Comparison of ENCODE assay signal across 9 cellular contexts in the genomic region with DNA sequence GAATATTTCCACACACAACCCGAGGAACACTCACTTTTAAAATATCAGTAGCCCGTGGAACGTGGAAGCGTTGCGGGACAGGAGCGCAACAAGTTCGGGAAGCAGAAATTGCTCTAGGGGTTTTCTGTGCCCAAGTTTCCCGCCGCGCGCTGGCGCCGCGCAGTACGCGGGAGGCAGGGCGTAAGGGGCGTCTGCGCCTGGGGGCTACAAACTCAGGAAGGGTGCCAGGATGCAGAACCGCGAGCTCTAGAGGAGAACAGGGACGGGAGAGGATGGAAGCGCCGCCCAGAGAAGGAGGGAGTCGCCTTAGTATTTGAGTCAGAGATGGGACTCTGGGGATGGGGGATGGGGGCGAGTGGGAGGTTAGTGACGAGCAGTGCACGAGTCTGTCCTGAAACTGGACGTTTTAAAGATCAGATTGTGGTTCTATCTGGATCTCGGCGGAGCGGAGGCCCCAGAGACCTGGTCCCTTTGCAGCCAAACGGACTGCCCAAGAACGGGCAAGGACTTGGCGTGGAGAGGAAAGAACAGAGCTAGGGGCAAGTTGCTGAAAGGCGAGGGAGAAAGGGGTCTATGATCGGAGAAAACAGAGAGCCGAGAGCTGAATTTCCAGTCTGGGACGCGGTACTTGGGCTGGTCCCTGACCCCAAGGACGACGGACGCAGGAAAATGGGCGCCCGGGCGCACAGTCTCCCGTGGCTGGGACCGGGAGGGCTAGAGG. TPM values are rescaled to one million over a fixed set of nuclear protein-coding genes. Genes with fewer than 3 reads are reported as not detected.
DNase-seq lines count a peak whose midpoint lies in the region; ATAC-seq and TF ChIP-seq lines count a peak whose summit lies in the region.
"Had no signal": no experiment of that assay in that cellular context is flagged by ENCODE, and none has a peak within 500 bp of the region (broad histone marks: within the 10 kb centered on the region; RNA-seq: fewer than 3 reads in every experiment).

No MANE protein-coding gene starts in this region.

- no peaks in the 10 kb centered on the region for H3K36me3 ChIP-seq in trophoblast cell (ENCODE audit: control insufficient read depth in 1 of 2, insufficient read depth in 2 of 2, low read length in 2 of 2)

- no peak overlapping the region for H3K18ac ChIP-seq in trophoblast cell (ENCODE audit: low read length)

- peaks cover 3 to 11% of the 10 kb centered on the region in 2 experiments for H3K4me1 ChIP-seq in trophoblast cell (ENCODE audit: control insufficient read depth in 1 of 2, insufficient read depth in 2 of 2, low read length in 2 of 2)

- no peak overlapping the region for H4K12ac ChIP-seq in trophoblast cell (ENCODE audit: low read depth, low read length)

- H3K4me3 ChIP-seq in trophoblast cell (ENCODE audit: low read depth, low read length): no peak overlapping the region

- H2BK12ac ChIP-seq in trophoblast cell (ENCODE audit: low read length): no peak overlapping the region

- no peaks in the 10 kb centered on the region for H3K79me2 ChIP-seq in trophoblast cell (ENCODE audit: control insufficient read depth, insufficient read depth, low read length, poor library complexity)

- DNase-seq in GM10266 (ENCODE audit: extremely low spot score): peak; percentile 27
- peak; percentile 17 for DNase-seq in NCI-H1694 (lab: John Stamatoyannopoulos, UW)
- DNase-seq in ecto neural progenitor cell (ENCODE audit: low spot score): peak; percentile 62
- DNase-seq in trophoblast cell: no peak
- no peak for DNase-seq in SK-N-DZ (ENCODE audit: low spot score)
- DNase-seq: occipital lobe had no signal

- peaks cover 68% of the 10 kb centered on the region for H3K27me3 ChIP-seq in trophoblast cell (ENCODE audit: insufficient read depth, low read length)

- no peak overlapping the region for H2AFZ ChIP-seq in trophoblast cell (ENCODE audit: insufficient read depth, low read length, poor library complexity)

- no peak overlapping the region for H4K8ac ChIP-seq in trophoblast cell (ENCODE audit: low read depth, low read length)

- H2BK5ac ChIP-seq in trophoblast cell (ENCODE audit: low read depth, low read length, poor library complexity): no peak overlapping the region

- H3K14ac ChIP-seq in trophoblast cell (ENCODE audit: low read length): no peak overlapping the region

- H3K23ac ChIP-seq in trophoblast cell (ENCODE audit: low read length): no peak overlapping the region

- H3K79me1 ChIP-seq in trophoblast cell (ENCODE audit: low read length): no peaks in the 10 kb centered on the region

- H3K4ac ChIP-seq in trophoblast cell (ENCODE audit: low read depth, low read length): no peak overlapping the region

- no CpG with 5 or more reads among the region's 48 CpGs for WGBS in trophoblast cell (ENCODE audit: extremely low coverage, insufficient coverage, insufficient read length)

- H4K91ac ChIP-seq in trophoblast cell (ENCODE audit: low read depth, low read length): no peak overlapping the region

- H3K9me3 ChIP-seq in trophoblast cell (ENCODE audit: insufficient read depth, low read depth, low read length): peaks cover 9% of the 10 kb centered on the region

- no peak overlapping the region for H3K9ac ChIP-seq in trophoblast cell (ENCODE audit: low read length)

- peak overlapping the region; percentile 63 for H3K4me2 ChIP-seq in trophoblast cell (ENCODE audit: low read length)

- no peak for ATAC-seq in HG02852 (IDR thresholded peaks at IDR 0.05; ENCODE audit: unreplicated experiment)
- no peak for ATAC-seq in HG03565 (IDR thresholded peaks at IDR 0.05; ENCODE audit: unreplicated experiment)

- TF ChIP-seq CTCF in GM10266 (IDR thresholded peaks at IDR 0.05; ENCODE audit: control insufficient read depth, insufficient read depth, low read depth, missing control alignments): no peak

- no peak overlapping the region for H2BK120ac ChIP-seq in trophoblast cell (ENCODE audit: insufficient read depth, low read length, poor library complexity)

- no peak overlapping the region for H3K27ac ChIP-seq in trophoblast cell (ENCODE audit: low read depth, low read length)
- H3K27ac ChIP-seq: VCaP had no signal

- H2AK5ac ChIP-seq in trophoblast cell (ENCODE audit: low read length): no peak overlapping the region

RNA-seq across cellular contexts. Expression of a gene that starts 4.7 kb away (rescaled TPM):
- polyA plus RNA-seq in trophoblast cell (2013): not detected in 2 replicates
- not detected in 2 replicates for polyA plus RNA-seq in SK-N-DZ (2014; cell fraction: cytosol; rRNA removed)
- polyA plus RNA-seq in SK-N-DZ (2014; cell fraction: nucleus; rRNA removed): not detected in 2 replicates

Comparison
In these comparisons a context has a peak if more than half of its experiments do, and no peak if none do; other contexts are left out.
1. DNase-seq: peak in GM10266 (single experiment), NCI-H1694 (single experiment) and ecto neural progenitor cell (single experiment); none in trophoblast cell (0 of 2) and SK-N-DZ (single experiment).